10 cellular contexts compared by ENCODE assay signal in the genomic region with DNA sequence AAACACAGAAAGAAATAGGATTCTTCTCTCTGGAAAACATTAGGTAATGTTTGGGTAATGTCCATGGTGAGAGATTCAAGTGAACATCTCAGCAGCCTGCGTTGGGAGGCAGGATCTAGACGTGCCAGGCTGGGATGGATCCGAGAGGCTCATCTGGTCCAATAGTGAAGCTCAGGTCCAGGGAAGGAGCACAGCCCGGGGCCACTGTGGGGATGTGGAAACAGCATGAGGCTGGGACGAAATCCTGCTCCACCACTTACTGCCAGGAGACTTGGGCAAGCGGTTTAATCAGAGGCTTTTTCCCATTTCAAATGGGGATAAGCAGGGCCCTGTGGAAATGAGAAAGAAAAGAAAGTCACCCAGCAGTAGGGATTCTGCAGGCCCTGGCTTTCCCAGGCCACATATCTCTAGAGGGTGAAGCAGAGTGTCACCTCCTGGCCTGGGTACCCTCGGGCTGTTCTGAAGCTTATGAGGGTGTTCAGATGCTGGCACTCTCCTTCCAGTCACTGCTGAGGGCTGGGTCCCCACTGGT.
A peak's percentile ranks its signal among the peaks of the same experiment; 100 is the strongest.
DNase-seq lines count a peak whose midpoint lies in the region; ATAC-seq and TF ChIP-seq lines count a peak whose summit lies in the region.
"Had no signal": no experiment of that assay in that cellular context is flagged by ENCODE, and none has a peak within 500 bp of the region (broad histone marks: within the 10 kb centered on the region; RNA-seq: fewer than 3 reads in every experiment).

No MANE protein-coding gene starts in this region.

- TF ChIP-seq CTCF in DOHH2 (IDR thresholded peaks at IDR 0.05; ENCODE audit: low read depth, low read length, poor library complexity, severe bottlenecking) (no peak), right lobe of liver (IDR thresholded peaks at IDR 0.05) (no peak)

- peaks cover 44% of the 10 kb centered on the region for H3K4me1 ChIP-seq in DOHH2 (ENCODE audit: control insufficient read depth, low read length)
- no peaks in the 10 kb centered on the region for H3K4me1 ChIP-seq in right lobe of liver
- H3K4me1 ChIP-seq: SJSA1 had no signal

- no peaks in the 10 kb centered on the region for H4K20me1 ChIP-seq in DOHH2 (ENCODE audit: control insufficient read depth, insufficient read depth, low read depth, low read length)

- no peak for TF ChIP-seq POLR2A in right lobe of liver (IDR thresholded peaks at IDR 0.05)

- intact Hi-C loops in right lobe of liver (cut with DNase I), result no loop called here

- H3K4me3 ChIP-seq in DOHH2 (ENCODE audit: low read length) (peak overlapping the region; percentile 51), right lobe of liver (no peak overlapping the region), skin epidermis (no peak overlapping the region)
- H3K4me3 ChIP-seq: SJSA1 had no signal

- H3K9me3 ChIP-seq in DOHH2 (ENCODE audit: control insufficient read depth, insufficient read depth, low read length), result peaks cover 3% of the 10 kb centered on the region; the same call in 1 of the 2 replicates
- H3K9me3 ChIP-seq in right lobe of liver, result no peaks in the 10 kb centered on the region
- H3K9me3 ChIP-seq: SJSA1 had no signal

- no peaks in the 10 kb centered on the region for H3K79me2 ChIP-seq in DOHH2 (ENCODE audit: control insufficient read depth, low read length)

- H3K36me3 ChIP-seq in DOHH2 (ENCODE audit: control insufficient read depth, low read length) (no peaks in the 10 kb centered on the region), right lobe of liver (no peaks in the 10 kb centered on the region)
- H3K36me3 ChIP-seq: SJSA1 had no signal

- H3K4me2 ChIP-seq in DOHH2 (ENCODE audit: low read length), result peak overlapping the region; percentile 70

- ATAC-seq in right lobe of liver (peak in 1 of 4 donors; percentile 32), GM21381 (IDR thresholded peaks at IDR 0.05; ENCODE audit: unreplicated experiment) (no peak), HG02610 (IDR thresholded peaks at IDR 0.05; ENCODE audit: unreplicated experiment) (no peak)

- H3K27ac ChIP-seq in DOHH2 (ENCODE audit: low read depth, low read length) (no peak overlapping the region), cingulate gyrus (ENCODE audit: low read depth, low read length) (peak overlapping the region; percentile 49), right lobe of liver (peak overlapping the region in 2 of 3 donors; percentile 6 to 38), skin epidermis (peak overlapping the region in 17 of 21 experiments; percentile 0 to 78 (median 58))
- H3K27ac ChIP-seq: SJSA1 had no signal

- H3F3A ChIP-seq in DOHH2 (ENCODE audit: control insufficient read depth, insufficient read depth), result peaks cover 16% of the 10 kb centered on the region

- H3K9me2 ChIP-seq in DOHH2 (replicated peaks; ENCODE audit: control insufficient read depth, low read length), result no peaks in the 10 kb centered on the region

- H3K27me3 ChIP-seq in DOHH2 (ENCODE audit: control insufficient read depth, low read length), result no peaks in the 10 kb centered on the region
- H3K27me3 ChIP-seq in right lobe of liver, result no peaks in the 10 kb centered on the region
- H3K27me3 ChIP-seq: SJSA1 had no signal

- WGBS in right lobe of liver (ENCODE audit: insufficient coverage, low coverage, low lambda C conversion rate, missing lambda C conversion rate), result 59% methylated on average over 7 of the region's 7 CpGs

- DNase-seq in right lobe of liver (no peak), retina (no peak), NCI-H1092 treated with DMSO at 0.1 percent for 48 hours (lab: John Stamatoyannopoulos, UW) (no peak)
- DNase-seq: NCI-H524 treated with DMSO at 0.1 percent for 48 hours had no signal
